ENCODE assay signal across 8 cellular contexts in genomic region chr19:34501339-34502320, GRCh38. TPM values are rescaled to one million over a fixed set of nuclear protein-coding genes. Genes with fewer than 3 reads are reported as not detected.
DNase-seq lines count a peak whose midpoint lies in the region; ATAC-seq and TF ChIP-seq lines count a peak whose summit lies in the region.

No MANE protein-coding gene starts in this region.

- H3K27me3 Mint-ChIP-seq in MCF 10A (ENCODE audit: insufficient read depth, unreplicated experiment) (no peaks in the 10 kb centered on the region), immature natural killer cell (ENCODE audit: low read depth in 3 of 3) (peaks cover 0 to 2% (median 2%) of the 10 kb centered on the region in 3 donors)

- peak; percentile 100 for TF ChIP-seq CTCF in 22Rv1 (IDR thresholded peaks at IDR 0.05)
- TF ChIP-seq CTCF in WERI-Rb-1 (IDR thresholded peaks at IDR 0.05; ENCODE audit: low read depth, low read length): peak; percentile 99
- peak; percentile 99 for TF ChIP-seq CTCF in MCF 10A (IDR thresholded peaks at IDR 0.05; ENCODE audit: unreplicated experiment)

- H3K36me3 Mint-ChIP-seq in MCF 10A (ENCODE audit: insufficient read depth, unreplicated experiment): peaks cover 18% of the 10 kb centered on the region
- no peaks in the 10 kb centered on the region for H3K36me3 Mint-ChIP-seq in immature natural killer cell

- no peaks in the 10 kb centered on the region for H3K9me3 ChIP-seq in WERI-Rb-1 (ENCODE audit: severe bottlenecking)

- H3K27me3 ChIP-seq in WERI-Rb-1 (ENCODE audit: insufficient read depth, low read depth, severe bottlenecking): no peaks in the 10 kb centered on the region

- DNase-seq in NCI-H2171 treated with DMSO at 0.1 percent for 48 hours (lab: John Stamatoyannopoulos, UW) (peak; percentile 61), WERI-Rb-1 (peak; percentile 95), MCF 10A (ENCODE audit: unreplicated experiment) (peak; percentile 91), immature natural killer cell (peak; percentile 72 to 78 (median 76))
- DNase-seq in stimulated activated CD4-positive, alpha-beta T cell treated with anti-CD3 and anti-CD28 coated beads, Interleukin-15, amount 100 ng/mL, for 1 hour (ENCODE audit: low read depth in 1 of 2, low spot score in 1 of 2): peak; percentile 64 to 75

- peaks cover 6% of the 10 kb centered on the region for H3K4me1 Mint-ChIP-seq in MCF 10A (ENCODE audit: insufficient read depth, unreplicated experiment)
- H3K4me1 Mint-ChIP-seq in immature natural killer cell: no peaks in the 10 kb centered on the region

- no peak overlapping the region for H3K27ac Mint-ChIP-seq in MCF 10A (ENCODE audit: low read depth, unreplicated experiment)
- no peak overlapping the region for H3K27ac Mint-ChIP-seq in immature natural killer cell

- no peak for TF ChIP-seq POLR2A in GM18505 (IDR thresholded peaks at IDR 0.05; ENCODE audit: borderline replicate concordance, extremely low read depth, insufficient read depth, insufficient read length)

- H3K36me3 ChIP-seq in WERI-Rb-1: no peaks in the 10 kb centered on the region

- H3K27ac ChIP-seq in 22Rv1: no peak overlapping the region
- no peak overlapping the region for H3K27ac ChIP-seq in WERI-Rb-1

- no peak overlapping the region for H3K4me3 ChIP-seq in WERI-Rb-1 (ENCODE audit: low read depth, low read length)

- POLR2A ChIA-PET in MCF 10A (lab: Yijun Ruan, JAX): interaction anchor here (0.7 kb wide), 1 partner anchor 29 kb away, joined by 3 read pairs; no protein-coding TSS in a partner anchor

- no TSS peak for BruUV-seq in MCF 10A (replicated peaks; lab: Mats Ljungman, UMichigan)

- CTCF ChIA-PET in MCF 10A (lab: Yijun Ruan, JAX): interaction anchor here (0.6 to 2.0 kb wide), 27 partner anchors 9 to 1140 kb away, joined by 3 to 10 read pairs (median 4); no protein-coding TSS in a partner anchor

- no peak overlapping the region for H3K4me3 Mint-ChIP-seq in MCF 10A (ENCODE audit: unreplicated experiment)
- H3K4me3 Mint-ChIP-seq in immature natural killer cell: no peak overlapping the region

- H3K9me3 Mint-ChIP-seq in MCF 10A (ENCODE audit: unreplicated experiment): no peaks in the 10 kb centered on the region
- H3K9me3 Mint-ChIP-seq in immature natural killer cell: no peaks in the 10 kb centered on the region

- intact Hi-C loops in MCF 10A (cut with micrococcal nuclease): loop anchor here (1.0 kb wide), 1 partner anchor 211 kb away; no protein-coding TSS in a partner anchor

- ATAC-seq in GM18505 (IDR thresholded peaks at IDR 0.05; ENCODE audit: unreplicated experiment): peak; percentile 76
- peak; percentile 91 for ATAC-seq in HG03097 (IDR thresholded peaks at IDR 0.05; ENCODE audit: low FRiP score, unreplicated experiment)

RNA-seq across cellular contexts. Expression of gene WTIP, which starts 20.1 kb away (rescaled TPM):
- total RNA-seq in MCF 10A (2022): 15.9 and 22.6 TPM in 2 replicates
- under 1 TPM in 1 of 3 donors, not detected in 2; 0.03 TPM for polyA plus RNA-seq in immature natural killer cell
